Comparison of ENCODE assay signal across 2 cellular contexts in the genomic region with DNA sequence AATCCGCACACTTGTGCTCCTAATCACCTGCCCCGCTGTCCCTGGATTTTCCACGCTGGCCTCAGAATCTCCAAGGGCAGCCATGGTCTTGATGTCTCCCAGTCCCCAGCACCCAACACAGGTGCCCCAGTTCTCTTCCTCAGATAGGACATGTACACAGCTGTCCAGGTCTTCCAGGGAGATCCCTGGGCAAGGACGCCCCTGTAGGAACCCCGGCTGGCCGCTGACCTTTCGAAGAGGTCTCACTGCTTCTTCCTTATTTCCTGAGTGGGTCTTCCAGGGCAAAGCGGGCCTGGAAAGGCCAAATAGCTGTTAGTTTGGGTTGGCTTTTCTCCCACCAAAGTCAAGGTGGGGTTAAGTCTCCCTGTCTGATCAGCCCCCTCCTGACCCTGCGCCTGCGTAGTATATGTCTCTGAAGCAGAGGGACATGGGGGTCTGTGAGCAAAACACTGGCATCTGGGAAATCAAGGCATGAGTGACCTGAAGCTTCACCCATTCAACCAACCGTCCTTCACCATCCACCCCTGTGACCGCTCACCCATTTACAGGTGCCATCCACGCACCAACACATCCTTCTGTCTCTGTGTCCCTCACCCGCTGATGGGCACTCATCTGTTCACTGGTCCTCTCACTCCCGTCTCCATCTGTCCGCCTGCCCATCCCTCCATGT.
TF ChIP-seq lines count a peak whose summit lies in the region.

No MANE protein-coding gene starts in this region.

TF ChIP-seq in H1, 55 proteins besides CTCF, POLR2A, EP300 and RAD21:
- TF ChIP-seq, protein P1, sequence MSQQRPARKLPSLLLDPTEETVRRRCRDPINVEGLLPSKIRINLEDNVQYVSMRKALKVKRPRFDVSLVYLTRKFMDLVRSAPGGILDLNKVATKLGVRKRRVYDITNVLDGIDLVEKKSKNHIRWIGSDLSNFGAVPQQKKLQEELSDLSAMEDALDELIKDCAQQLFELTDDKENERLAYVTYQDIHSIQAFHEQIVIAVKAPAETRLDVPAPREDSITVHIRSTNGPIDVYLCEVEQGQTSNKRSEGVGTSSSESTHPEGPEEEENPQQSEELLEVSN (IDR thresholded peaks at IDR 0.05) = no peak
- TF ChIP-seq, protein P2, sequence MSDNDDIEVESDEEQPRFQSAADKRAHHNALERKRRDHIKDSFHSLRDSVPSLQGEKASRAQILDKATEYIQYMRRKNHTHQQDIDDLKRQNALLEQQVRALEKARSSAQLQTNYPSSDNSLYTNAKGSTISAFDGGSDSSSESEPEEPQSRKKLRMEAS (IDR thresholded peaks at IDR 0.05) = no peak
- no peak for TF ChIP-seq CBX5 (IDR thresholded peaks at IDR 0.05; ENCODE audit: low read depth, low read length)
- TF ChIP-seq CHD2 (IDR thresholded peaks at IDR 0.05; ENCODE audit: low read length) = no peak
- TF ChIP-seq TEAD4 (IDR thresholded peaks at IDR 0.05; ENCODE audit: low read depth, low read length) = no peak
- TF ChIP-seq SIX5 (IDR thresholded peaks at IDR 0.05; ENCODE audit: low read depth, low read length) = no peak
- TF ChIP-seq GABPA (IDR thresholded peaks at IDR 0.05; ENCODE audit: borderline replicate concordance, insufficient read depth, low read length) = no peak
- no peak for TF ChIP-seq JUN (IDR thresholded peaks at IDR 0.05; ENCODE audit: low read depth, low read length)
- no peak for TF ChIP-seq TBP (IDR thresholded peaks at IDR 0.05; ENCODE audit: low read depth, low read length)
- TF ChIP-seq NANOG (IDR thresholded peaks at IDR 0.05; ENCODE audit: insufficient read depth, low read depth, low read length, poor library complexity, severe bottlenecking) = no peak
- TF ChIP-seq KDM4A (IDR thresholded peaks at IDR 0.05; ENCODE audit: low read depth, low read length, severe bottlenecking) = no peak
- no peak for TF ChIP-seq HDAC2 (IDR thresholded peaks at IDR 0.05; ENCODE audit: borderline replicate concordance in 1 of 2, low read depth in 2 of 2, low read length in 2 of 2)
- TF ChIP-seq, protein P3, sequence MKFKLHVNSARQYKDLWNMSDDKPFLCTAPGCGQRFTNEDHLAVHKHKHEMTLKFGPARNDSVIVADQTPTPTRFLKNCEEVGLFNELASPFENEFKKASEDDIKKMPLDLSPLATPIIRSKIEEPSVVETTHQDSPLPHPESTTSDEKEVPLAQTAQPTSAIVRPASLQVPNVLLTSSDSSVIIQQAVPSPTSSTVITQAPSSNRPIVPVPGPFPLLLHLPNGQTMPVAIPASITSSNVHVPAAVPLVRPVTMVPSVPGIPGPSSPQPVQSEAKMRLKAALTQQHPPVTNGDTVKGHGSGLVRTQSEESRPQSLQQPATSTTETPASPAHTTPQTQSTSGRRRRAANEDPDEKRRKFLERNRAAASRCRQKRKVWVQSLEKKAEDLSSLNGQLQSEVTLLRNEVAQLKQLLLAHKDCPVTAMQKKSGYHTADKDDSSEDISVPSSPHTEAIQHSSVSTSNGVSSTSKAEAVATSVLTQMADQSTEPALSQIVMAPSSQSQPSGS (IDR thresholded peaks at IDR 0.05; ENCODE audit: low read length) = no peak
- TF ChIP-seq GTF2F1 (IDR thresholded peaks at IDR 0.05; ENCODE audit: borderline replicate concordance, low read depth, low read length) = no peak
- TF ChIP-seq EZH2 (IDR thresholded peaks at IDR 0.05; ENCODE audit: low read depth, low read length, severe bottlenecking) = no peak
- TF ChIP-seq SRF (IDR thresholded peaks at IDR 0.05; ENCODE audit: low read depth, low read length) = no peak
- no peak for TF ChIP-seq TAF1 (IDR thresholded peaks at IDR 0.05; ENCODE audit: low read depth, low read length)
- TF ChIP-seq SIRT6 (IDR thresholded peaks at IDR 0.05; ENCODE audit: low read length) = no peak
- no peak for TF ChIP-seq CREB1 (IDR thresholded peaks at IDR 0.05)
TF ChIP-seq in H1: peak in this region for 0.

TF ChIP-seq in SK-N-SH, 30 proteins besides CTCF, POLR2A, EP300 and RAD21:
- TF ChIP-seq TEAD4 (IDR thresholded peaks at IDR 0.05; ENCODE audit: borderline replicate concordance, insufficient read depth) = no peak
